In the genomic region with DNA sequence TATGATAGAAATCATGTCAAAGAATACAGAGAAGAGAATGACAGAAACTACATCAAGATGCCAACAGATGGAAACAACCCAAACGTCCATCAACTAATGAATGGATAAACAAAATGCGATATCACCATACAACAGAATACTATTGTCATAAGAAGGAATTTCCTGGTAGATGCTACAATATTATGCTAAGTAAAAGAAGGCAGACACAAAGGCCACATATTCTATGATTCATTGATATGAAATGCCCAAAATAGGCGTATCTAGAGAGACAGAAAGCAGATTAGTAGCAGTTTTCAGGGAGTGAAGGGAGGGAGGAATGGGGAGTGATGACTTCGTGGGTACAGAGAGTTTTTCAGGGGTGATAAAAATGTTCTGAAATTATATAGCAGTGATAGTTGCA, we compare ENCODE assay signal across 15 cellular contexts. TPM values are rescaled to one million over a fixed set of nuclear protein-coding genes. Genes with fewer than 3 reads are reported as not detected.
DNase-seq lines count a peak whose midpoint lies in the region; ATAC-seq, FAIRE-seq and TF ChIP-seq lines count a peak whose summit lies in the region.
"Had no signal": no experiment of that assay in that cellular context is flagged by ENCODE, and none has a peak within 500 bp of the region (broad histone marks: within the 10 kb centered on the region; RNA-seq: fewer than 3 reads in every experiment).

No MANE protein-coding gene starts in this region.

- FAIRE-seq in kidney (lab: Jason Lieb, UNC): no peak

- H3K9ac ChIP-seq in fibroblast of lung (ENCODE audit: insufficient read depth, low read length) (no peak overlapping the region), kidney (ENCODE audit: low read length in 2 of 2) (no peak overlapping the region)
- H3K9ac ChIP-seq: BLaER1 treated with 17β-estradiol and CSF1 and Interleukin-3, amounts not matched to agents 10 nM and 100 nM had no signal

- no peak overlapping the region for H3K27ac ChIP-seq in fibroblast of lung (ENCODE audit: insufficient read depth, low read length)
- no peak overlapping the region for H3K27ac ChIP-seq in kidney (ENCODE audit: low read depth in 2 of 2, low read length in 2 of 2)
- H3K27ac ChIP-seq: BLaER1 treated with 17β-estradiol and CSF1 and Interleukin-3, amounts not matched to agents 10 nM and 100 nM; SJCRH30 had no signal

- H4K20me1 ChIP-seq in fibroblast of lung (ENCODE audit: control insufficient read depth, extremely low read depth, insufficient read depth, low read length): no peaks in the 10 kb centered on the region

- H3K9me3 ChIP-seq in fibroblast of lung (ENCODE audit: control insufficient read depth, insufficient read depth, low read depth, low read length) (no peaks in the 10 kb centered on the region), kidney (ENCODE audit: control insufficient read depth in 1 of 2, low read length in 2 of 2) (no peaks in the 10 kb centered on the region)
- H3K9me3 ChIP-seq: SJCRH30 had no signal

- no peak overlapping the region for H3K4me2 ChIP-seq in fibroblast of lung (ENCODE audit: extremely low read depth, insufficient read depth, low read length)
- H3K4me2 ChIP-seq: BLaER1 treated with 17β-estradiol and CSF1 and Interleukin-3, amounts not matched to agents 10 nM and 100 nM had no signal

- peak; percentile 85 for ATAC-seq in SK-N-SH treated with all-trans-retinoic acid at 6 μM for 48 hours
- ATAC-seq: stimulated activated effector memory CD8-positive, alpha-beta T cell treated with anti-CD3 and anti-CD28 coated beads, Interleukin-12 subunit alpha, Interleukin-12 subunit beta, amount 100 ng/mL, for 72 hours had no signal

- no peaks in the 10 kb centered on the region for H3K4me1 ChIP-seq in fibroblast of lung (ENCODE audit: control insufficient read depth, extremely low read depth, insufficient read depth, low read length)
- no peaks in the 10 kb centered on the region for H3K4me1 ChIP-seq in kidney (ENCODE audit: control insufficient read depth in 1 of 2, insufficient read depth in 1 of 2, low read depth in 1 of 2, low read length in 2 of 2)

- H3K36me3 ChIP-seq in fibroblast of lung (ENCODE audit: control insufficient read depth, insufficient read depth, low read length): no peaks in the 10 kb centered on the region
- H3K36me3 ChIP-seq in kidney (ENCODE audit: control insufficient read depth in 1 of 2, insufficient read depth in 2 of 2, low read length in 2 of 2): no peaks in the 10 kb centered on the region
- H3K36me3 ChIP-seq: BLaER1 treated with 17β-estradiol and CSF1 and Interleukin-3, amounts not matched to agents 10 nM and 100 nM; SJCRH30 had no signal

- TF ChIP-seq CTCF in fibroblast of lung (conservative IDR thresholded peaks at IDR 0.05 in 1 of 2, IDR thresholded peaks at IDR 0.05 in 1 of 2; ENCODE audit: low read depth in 1 of 2, low read length in 2 of 2): no peak
- TF ChIP-seq CTCF in kidney (IDR thresholded peaks at IDR 0.05; ENCODE audit: borderline replicate concordance, extremely low read depth, insufficient read depth): no peak

- intact Hi-C loops in kidney (cut with DNase I): no loop called here

- no peaks in the 10 kb centered on the region for H3K79me2 ChIP-seq in fibroblast of lung (ENCODE audit: control insufficient read depth, insufficient read depth, low read length)

- H3K4me3 ChIP-seq in fibroblast of lung (replicated peaks in 1 of 4; ENCODE audit: control extremely low read depth in 1 of 4, insufficient read depth in 1 of 4, low read depth in 3 of 4, low read length in 4 of 4): no peak overlapping the region
- H3K4me3 ChIP-seq in kidney (ENCODE audit: low read length in 2 of 2): no peak overlapping the region
- H3K4me3 ChIP-seq: BLaER1 treated with 17β-estradiol and CSF1 and Interleukin-3, amounts not matched to agents 10 nM and 100 nM; SJCRH30 had no signal

- no peaks in the 10 kb centered on the region for H3K27me3 ChIP-seq in fibroblast of lung (ENCODE audit: control insufficient read depth, insufficient read depth, low read length)
- H3K27me3 ChIP-seq: SJCRH30 had no signal

- DNase-seq in GM03348 (ENCODE audit: low spot score) (peak; percentile 71), fibroblast of lung (ENCODE audit: low read depth in 2 of 2) (peak; percentile 15 to 70), pons (ENCODE audit: low spot score) (peak; percentile 43), H4 (ENCODE audit: low spot score) (no peak), kidney (no peak), NCI-H774 (lab: John Stamatoyannopoulos, UW) (no peak), amygdala (lab: John Stamatoyannopoulos, UW) (no peak)
- DNase-seq: islet precursor cell; Karpas-422; NCI-H2029; SJCRH30; stimulated activated CD4-positive, alpha-beta T cell treated with anti-CD3 and anti-CD28 coated beads, Interleukin-4, amount 100 ng/mL, for 1 hour had no signal

- H2AFZ ChIP-seq in fibroblast of lung (ENCODE audit: low read length): no peak overlapping the region

TF ChIP-seq in SK-N-SH treated with all-trans-retinoic acid at 6 μM for 48 hours, 23 proteins besides CTCF, POLR2A, EP300 and RAD21:
- TF ChIP-seq, protein P1, sequence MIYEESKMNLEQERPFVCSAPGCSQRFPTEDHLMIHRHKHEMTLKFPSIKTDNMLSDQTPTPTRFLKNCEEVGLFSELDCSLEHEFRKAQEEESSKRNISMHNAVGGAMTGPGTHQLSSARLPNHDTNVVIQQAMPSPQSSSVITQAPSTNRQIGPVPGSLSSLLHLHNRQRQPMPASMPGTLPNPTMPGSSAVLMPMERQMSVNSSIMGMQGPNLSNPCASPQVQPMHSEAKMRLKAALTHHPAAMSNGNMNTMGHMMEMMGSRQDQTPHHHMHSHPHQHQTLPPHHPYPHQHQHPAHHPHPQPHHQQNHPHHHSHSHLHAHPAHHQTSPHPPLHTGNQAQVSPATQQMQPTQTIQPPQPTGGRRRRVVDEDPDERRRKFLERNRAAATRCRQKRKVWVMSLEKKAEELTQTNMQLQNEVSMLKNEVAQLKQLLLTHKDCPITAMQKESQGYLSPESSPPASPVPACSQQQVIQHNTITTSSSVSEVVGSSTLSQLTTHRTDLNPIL (CRISPR knock-in tag; IDR thresholded peaks at IDR 0.05; ENCODE audit: low read depth): no peak
- TF ChIP-seq ZFP3 (CRISPR knock-in tag; IDR thresholded peaks at IDR 0.05) (no peak), CSDC2 (CRISPR knock-in tag; IDR thresholded peaks at IDR 0.05) (no peak), ZC3H10 (CRISPR knock-in tag; IDR thresholded peaks at IDR 0.05) (no peak), ISL1 (CRISPR knock-in tag; IDR thresholded peaks at IDR 0.05) (peak; percentile 13; the same call in 1 of the 2 replicates)

RNA-seq across cellular contexts. Expression of gene AKNA, which starts 58.3 kb away (rescaled TPM):
- total RNA-seq in fibroblast of lung: 9.8 and 19.3 TPM in 2 replicates
- 3.7 and 5.6 TPM in 2 replicates for polyA plus RNA-seq in fibroblast of lung
- polyA plus RNA-seq in fibroblast of lung (2012): 4.2 and 7.2 TPM in 2 replicates
- polyA minus RNA-seq in fibroblast of lung (ENCODE audit: low replicate concordance): 12.6 and 17.4 TPM in 2 replicates
- 2.3 and 3.4 TPM in 2 replicates for total RNA-seq in H4 (2014; rRNA removed; shearing (Covaris generic))
- 52.1 TPM for total RNA-seq in kidney
- 6.1 TPM for polyA plus RNA-seq in kidney (ENCODE audit: insufficient read depth, low read depth, low replicate concordance)

RNA-seq across cellular contexts. Expression of gene WHRN, which starts 59.2 kb away (rescaled TPM):
- total RNA-seq in fibroblast of lung (0.51 and 1.8 TPM in 2 replicates), kidney (14.8 TPM)
- polyA plus RNA-seq in fibroblast of lung (0.16 and 0.35 TPM in 2 replicates), kidney (ENCODE audit: insufficient read depth, low read depth, low replicate concordance) (4.4 TPM)
- 0.40 and 0.86 TPM in 2 replicates for polyA plus RNA-seq in fibroblast of lung (2012)
- 0.12 and 0.44 TPM in 2 replicates for polyA minus RNA-seq in fibroblast of lung (ENCODE audit: low replicate concordance)
- total RNA-seq in H4 (2014; rRNA removed; shearing (Covaris generic)): 0.37 and 1.5 TPM in 2 replicates

Comparison
In these comparisons a context has a peak if more than half of its experiments do, and no peak if none do; other contexts are left out.
1. DNase-seq: peak in GM03348 (single experiment), fibroblast of lung (2 of 2) and pons (single experiment); none in H4 (single experiment), kidney (single experiment), NCI-H774 (single experiment) and amygdala (0 of 56).